In genomic region chr15:91116379-91117067, GRCh38 we compare ENCODE assay signal across 8 cellular contexts. TPM values are rescaled to one million over a fixed set of nuclear protein-coding genes. Genes with fewer than 3 reads are reported as not detected.
DNase-seq lines count a peak whose midpoint lies in the region; ATAC-seq and TF ChIP-seq lines count a peak whose summit lies in the region.

No MANE protein-coding gene starts in this region.

- H3K4me1 Mint-ChIP-seq in mesothelial cell of epicardium: peaks cover 14% of the 10 kb centered on the region
- H3K4me1 Mint-ChIP-seq in activated CD4-positive, alpha-beta T cell treated with anti-CD3 and anti-CD28 coated beads, Interleukin-2, amount 10 ng/mL, durations not matched to agents 7 days and 5 days: no peaks in the 10 kb centered on the region

- peak; percentile 95 for ATAC-seq in GM19025 (IDR thresholded peaks at IDR 0.05; ENCODE audit: low read depth, unreplicated experiment)
- peak; percentile 65 for ATAC-seq in HG02970 (IDR thresholded peaks at IDR 0.05; ENCODE audit: low FRiP score, unreplicated experiment)
- ATAC-seq in omental fat pad (ENCODE audit: low FRiP score): no peak

- no peak overlapping the region for H3K4me3 Mint-ChIP-seq in mesothelial cell of epicardium
- no peak overlapping the region for H3K4me3 Mint-ChIP-seq in activated CD4-positive, alpha-beta T cell treated with anti-CD3 and anti-CD28 coated beads, Interleukin-2, amount 10 ng/mL, durations not matched to agents 7 days and 5 days

- peak overlapping the region; percentile 79 for H3K27ac Mint-ChIP-seq in mesothelial cell of epicardium
- H3K27ac Mint-ChIP-seq in activated CD4-positive, alpha-beta T cell treated with anti-CD3 and anti-CD28 coated beads, Interleukin-2, amount 10 ng/mL, durations not matched to agents 7 days and 5 days: no peak overlapping the region

- no peak for TF ChIP-seq CTCF in mesothelial cell of epicardium (IDR thresholded peaks at IDR 0.05; ENCODE audit: unreplicated experiment)
- no peak for TF ChIP-seq CTCF in omental fat pad (IDR thresholded peaks at IDR 0.05)

- DNase-seq in NCI-H748 treated with DMSO at 0.1 percent for 48 hours (lab: John Stamatoyannopoulos, UW) (peak; percentile 89), mesothelial cell of epicardium (ENCODE audit: low spot score in 2 of 2, unreplicated experiment in 2 of 2) (no peak), omental fat pad (ENCODE audit: low spot score) (no peak), erythroblast (lab: John Stamatoyannopoulos, UW) (no peak)
- DNase-seq in activated CD4-positive, alpha-beta T cell treated with anti-CD3 and anti-CD28 coated beads, Interleukin-2, amount 10 ng/mL, durations not matched to agents 7 days and 5 days: no peak
- DNase-seq in stimulated activated CD4-positive, alpha-beta T cell treated with anti-CD3 and anti-CD28 coated beads, Interleukin-2, amount 100 ng/mL, for 24 hours: no peak

- POLR2A ChIA-PET in activated CD4-positive, alpha-beta T cell treated with anti-CD3 and anti-CD28 coated beads, Interleukin-2, amount 10 ng/mL, durations not matched to agents 7 days and 5 days (lab: Charles Lee): no interaction called here

- H3K36me3 Mint-ChIP-seq in mesothelial cell of epicardium: peaks cover 4% of the 10 kb centered on the region
- H3K36me3 Mint-ChIP-seq in activated CD4-positive, alpha-beta T cell treated with anti-CD3 and anti-CD28 coated beads, Interleukin-2, amount 10 ng/mL, durations not matched to agents 7 days and 5 days (ENCODE audit: low read depth): no peaks in the 10 kb centered on the region

- no peak for TF ChIP-seq POLR2A in erythroblast (IDR thresholded peaks at IDR 0.05; ENCODE audit: low read length)

- CTCF ChIA-PET in activated CD4-positive, alpha-beta T cell treated with anti-CD3 and anti-CD28 coated beads, Interleukin-2, amount 10 ng/mL, durations not matched to agents 7 days and 5 days (lab: Charles Lee): no interaction called here

- peaks cover 30% of the 10 kb centered on the region for H3K27me3 Mint-ChIP-seq in mesothelial cell of epicardium (ENCODE audit: low read depth)
- H3K27me3 Mint-ChIP-seq in activated CD4-positive, alpha-beta T cell treated with anti-CD3 and anti-CD28 coated beads, Interleukin-2, amount 10 ng/mL, durations not matched to agents 7 days and 5 days: peaks cover 23% of the 10 kb centered on the region

- peaks cover 12% of the 10 kb centered on the region for H3K9me3 Mint-ChIP-seq in mesothelial cell of epicardium
- peaks cover 3% of the 10 kb centered on the region for H3K9me3 Mint-ChIP-seq in activated CD4-positive, alpha-beta T cell treated with anti-CD3 and anti-CD28 coated beads, Interleukin-2, amount 10 ng/mL, durations not matched to agents 7 days and 5 days

RNA-seq across cellular contexts. Expression of gene SV2B, which starts 16.5 kb away (rescaled TPM):
- 0.14 to 0.29 TPM (median 0.18 TPM) in 3 replicates for total RNA-seq in mesothelial cell of epicardium
- 1 to 10 TPM; 1.3 to 9.6 (median 4.2) TPM for total RNA-seq in omental fat pad
- total RNA-seq in activated CD4-positive, alpha-beta T cell treated with anti-CD3 and anti-CD28 coated beads, Interleukin-2, amount 10 ng/mL, durations not matched to agents 7 days and 5 days: under 1 TPM; 0.02 TPM
